ENCODE assay signal across 17 cellular contexts in genomic region chr12:117022465-117022864, GRCh38.
A peak's percentile ranks its signal among the peaks of the same experiment; 100 is the strongest.
DNase-seq lines count a peak whose midpoint lies in the region; ATAC-seq and TF ChIP-seq lines count a peak whose summit lies in the region.
"Had no signal": no experiment of that assay in that cellular context is flagged by ENCODE, and none has a peak within 500 bp of the region (broad histone marks: within the 10 kb centered on the region; RNA-seq: fewer than 3 reads in every experiment).

No MANE protein-coding gene starts in this region.

- H3K4me3 ChIP-seq in testis (no peak overlapping the region), foreskin fibroblast (ENCODE audit: low read depth in 1 of 2, low read length in 2 of 2) (no peak overlapping the region)
- H3K4me3 ChIP-seq: BLaER1 treated with 17β-estradiol and CSF1 and Interleukin-3, amounts not matched to agents 10 nM and 100 nM; GM12878; GM23338 had no signal

- no peak overlapping the region for H3K4me3 Mint-ChIP-seq in T-helper 17 cell
- H3K4me3 Mint-ChIP-seq: B cell; CD8-positive, alpha-beta T cell; GM23338 had no signal

- H3K9me3 ChIP-seq in T-helper 17 cell (ENCODE audit: control insufficient read depth, low read length, poor library complexity, severe bottlenecking) (no peaks in the 10 kb centered on the region), testis (no peaks in the 10 kb centered on the region)
- H3K9me3 ChIP-seq: BLaER1 treated with 17β-estradiol and CSF1 and Interleukin-3, amounts not matched to agents 10 nM and 100 nM had no signal

- H3K4me1 ChIP-seq in testis, result peaks cover 13% of the 10 kb centered on the region

- no peak overlapping the region for H3K27ac ChIP-seq in testis
- H3K27ac ChIP-seq: BLaER1 treated with 17β-estradiol and CSF1 and Interleukin-3, amounts not matched to agents 10 nM and 100 nM had no signal

- no peak for ATAC-seq in T-helper 17 cell
- ATAC-seq: CD8-positive, alpha-beta T cell; GM12878; GM23338; HepG2 had no signal

- peaks cover 5% of the 10 kb centered on the region for H3K36me3 Mint-ChIP-seq in T-helper 17 cell (ENCODE audit: low read depth)

- peaks cover 7% of the 10 kb centered on the region for H3K4me1 Mint-ChIP-seq in T-helper 17 cell

- DNase-seq in HEK293T (ENCODE audit: extremely low spot score) (no peak), T-helper 17 cell (no peak), mesenteric fat pad (ENCODE audit: low spot score) (peak; percentile 35), testis (peak; percentile 7), erythroblast (lab: John Stamatoyannopoulos, UW) (no peak), foreskin fibroblast (no peak), hypothalamus (lab: John Stamatoyannopoulos, UW) (no peak)
- DNase-seq: Calu3; CD8-positive, alpha-beta T cell; DND-41; EL; HCEC 1CT had no signal

- WGBS in testis, 2 donors, result 69 to 70% methylated on average over 6 of the region's 6 CpGs

- CTCF ChIA-PET in HEK293T (lab: Yijun Ruan, JAX), result interaction anchor here (0.6 to 1.5 kb wide), 2 partner anchors 97 to 319 kb away, joined by 4 to 6 read pairs; no protein-coding TSS in a partner anchor

- no peaks in the 10 kb centered on the region for H3K27me3 Mint-ChIP-seq in T-helper 17 cell
- H3K27me3 Mint-ChIP-seq: B cell had no signal

- intact Hi-C loops in testis (cut with DNase I; ENCODE audit: low total_unique reads), result no loop called here

- TF ChIP-seq POLR2A in testis (IDR thresholded peaks at IDR 0.05) (no peak), erythroblast (IDR thresholded peaks at IDR 0.05; ENCODE audit: low read length) (no peak)

- no peak for TF ChIP-seq CTCF in testis (IDR thresholded peaks at IDR 0.05)
- TF ChIP-seq CTCF in foreskin fibroblast (IDR thresholded peaks at IDR 0.05; ENCODE audit: low read depth, low read length), result no peak

- peak overlapping the region; percentile 27 for H3K27ac Mint-ChIP-seq in T-helper 17 cell
- H3K27ac Mint-ChIP-seq: B cell; CD8-positive, alpha-beta T cell had no signal

- POLR2A ChIA-PET in HEK293T (lab: Yijun Ruan, JAX), result no interaction called here

- H3K36me3 ChIP-seq in testis (ENCODE audit: low read depth, missing control alignments), result no peaks in the 10 kb centered on the region

- H3K27me3 ChIP-seq in testis, result no peaks in the 10 kb centered on the region
- H3K27me3 ChIP-seq: BLaER1 treated with 17β-estradiol and CSF1 and Interleukin-3, amounts not matched to agents 10 nM and 100 nM had no signal

TF ChIP-seq in HEK293T, 16 proteins besides CTCF, POLR2A, EP300 and RAD21:
- no peak for TF ChIP-seq LEF1 (IDR thresholded peaks at IDR 0.05; ENCODE audit: borderline replicate concordance)
- no peak for TF ChIP-seq SUZ12 (IDR thresholded peaks at IDR 0.05)
- no peak for TF ChIP-seq HDGF (IDR thresholded peaks at IDR 0.05; ENCODE audit: borderline replicate concordance)
- TF ChIP-seq ZNF384 (IDR thresholded peaks at IDR 0.05), result 0 out of 2 replicates have a peak, but pooled peaks have one; percentile 43
- no peak for TF ChIP-seq ELF4 (IDR thresholded peaks at IDR 0.05)
- TF ChIP-seq NFRKB (IDR thresholded peaks at IDR 0.05), result no peak
TF ChIP-seq in HEK293T: peak in this region for 1.

Comparison
In these comparisons a context has a peak if more than half of its experiments do, and no peak if none do; other contexts are left out.
1. DNase-seq: peak in mesenteric fat pad (single experiment) and testis (single experiment); none in HEK293T (single experiment), T-helper 17 cell (0 of 3), erythroblast (0 of 2), foreskin fibroblast (0 of 2) and hypothalamus (0 of 51).